Comparison of ENCODE assay signal across 20 cellular contexts in the genomic region with DNA sequence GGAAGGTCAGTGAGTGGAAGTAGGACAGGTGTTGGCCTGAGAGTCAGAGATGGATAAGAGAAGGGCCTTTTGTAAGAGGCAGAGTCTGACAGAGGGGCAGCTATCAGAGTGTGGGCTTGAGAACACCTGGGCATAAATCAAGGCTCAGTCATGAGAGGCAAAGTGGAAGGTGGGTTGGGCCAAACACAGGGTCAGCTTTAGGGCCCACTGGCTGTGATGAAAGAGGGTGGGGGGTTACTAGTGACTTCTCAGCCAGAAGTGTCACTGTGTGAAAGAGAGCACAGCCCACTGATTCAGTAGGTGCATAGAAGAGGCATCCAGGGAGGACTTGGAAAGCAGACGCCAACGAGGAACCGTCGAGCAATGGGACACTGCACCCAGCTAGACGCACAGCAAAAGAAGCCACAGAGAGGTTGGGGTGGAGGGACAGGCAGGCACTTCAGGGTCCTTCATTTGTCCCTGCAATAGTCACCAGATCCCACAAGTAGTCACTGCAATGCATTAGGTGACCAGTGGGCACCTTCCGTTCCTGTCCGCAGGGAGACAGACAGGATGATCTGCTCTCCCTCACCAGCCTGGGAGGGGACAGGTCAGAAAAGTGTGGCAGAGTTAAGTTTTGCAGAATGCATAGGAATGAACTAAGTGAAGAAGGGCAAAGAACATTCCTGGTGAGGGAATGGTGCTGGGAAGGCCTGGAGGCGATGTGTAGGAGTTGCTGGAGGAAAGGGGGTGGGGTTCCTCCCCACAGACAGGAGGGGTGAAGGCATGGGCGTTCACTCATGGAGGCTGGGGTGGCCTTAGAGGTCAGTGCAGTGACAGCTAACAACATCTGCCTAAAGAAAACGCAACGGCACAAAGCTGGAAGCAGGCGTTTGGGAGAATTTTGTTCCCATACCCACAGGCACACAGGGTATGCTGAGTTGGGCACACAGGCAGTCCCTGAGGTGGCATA. TPM values are rescaled to one million over a fixed set of nuclear protein-coding genes. Genes with fewer than 3 reads are reported as not detected.
DNase-seq lines count a peak whose midpoint lies in the region; ATAC-seq and TF ChIP-seq lines count a peak whose summit lies in the region.
"Had no signal": no experiment of that assay in that cellular context is flagged by ENCODE, and none has a peak within 500 bp of the region (broad histone marks: within the 10 kb centered on the region; RNA-seq: fewer than 3 reads in every experiment).

No MANE protein-coding gene starts in this region.

- no peak overlapping the region for H3K9ac ChIP-seq in PC-3 (ENCODE audit: low read length)

- no peaks in the 10 kb centered on the region for H3K79me2 ChIP-seq in PC-3 (ENCODE audit: low read length)

- peak overlapping the region; percentile 59 for H3K27ac Mint-ChIP-seq in activated naive CD4-positive, alpha-beta T cell treated with anti-CD3 and anti-CD28 coated beads, Interleukin-2, amount 50 U/mL, for 24 hours
- no peak overlapping the region for H3K27ac Mint-ChIP-seq in activated naive CD4-positive, alpha-beta T cell treated with anti-CD3 and anti-CD28 coated beads for 36 hours
- no peak overlapping the region for H3K27ac Mint-ChIP-seq in glutamatergic neuron (ENCODE audit: unreplicated experiment)
- H3K27ac Mint-ChIP-seq in stimulated activated effector memory CD8-positive, alpha-beta T cell treated with anti-CD3 and anti-CD28 coated beads, Interleukin-12 subunit alpha, Interleukin-12 subunit beta, amount 100 ng/mL, for 72 hours: peak overlapping the region; percentile 41
- H3K27ac Mint-ChIP-seq: activated naive CD8-positive, alpha-beta T cell treated with anti-CD3 and anti-CD28 coated beads, Interleukin-2, amount 10 ng/mL, durations not matched to agents 7 days and 5 days had no signal

- no peak for DNase-seq in activated naive CD4-positive, alpha-beta T cell treated with anti-CD3 and anti-CD28 coated beads for 36 hours
- DNase-seq in PC-3: no peak
- DNase-seq in glutamatergic neuron: peak; percentile 2
- DNase-seq in stimulated activated effector memory CD8-positive, alpha-beta T cell treated with anti-CD3 and anti-CD28 coated beads, Interleukin-12 subunit alpha, Interleukin-12 subunit beta, amount 100 ng/mL, for 72 hours (ENCODE audit: low spot score in 2 of 2): no peak
- DNase-seq: activated CD4-positive, alpha-beta T cell treated with anti-CD3 and anti-CD28 coated beads for 1 hour; activated naive CD8-positive, alpha-beta T cell treated with anti-CD3 and anti-CD28 coated beads, Interleukin-2, amount 10 ng/mL, durations not matched to agents 7 days and 5 days; central memory CD4-positive, alpha-beta T cell; COR-L47; dermis blood vessel endothelial cell; DND-41; KBM-7; NCI-H2171; NCI-H524 treated with DMSO at 0.1 percent for 48 hours; small intestine; stimulated activated CD4-positive, alpha-beta T cell treated with anti-CD3 and anti-CD28 coated beads, Interleukin-2, amount 100 ng/mL, for 24 hours; upper lobe of left lung had no signal

- H3K9me3 Mint-ChIP-seq in activated naive CD4-positive, alpha-beta T cell treated with anti-CD3 and anti-CD28 coated beads, Interleukin-2, amount 50 U/mL, for 24 hours: no peaks in the 10 kb centered on the region
- H3K9me3 Mint-ChIP-seq in activated naive CD4-positive, alpha-beta T cell treated with anti-CD3 and anti-CD28 coated beads for 36 hours: no peaks in the 10 kb centered on the region
- no peaks in the 10 kb centered on the region for H3K9me3 Mint-ChIP-seq in glutamatergic neuron (ENCODE audit: unreplicated experiment)
- H3K9me3 Mint-ChIP-seq in stimulated activated effector memory CD8-positive, alpha-beta T cell treated with anti-CD3 and anti-CD28 coated beads, Interleukin-12 subunit alpha, Interleukin-12 subunit beta, amount 100 ng/mL, for 72 hours: no peaks in the 10 kb centered on the region
- H3K9me3 Mint-ChIP-seq: activated naive CD8-positive, alpha-beta T cell treated with anti-CD3 and anti-CD28 coated beads, Interleukin-2, amount 10 ng/mL, durations not matched to agents 7 days and 5 days had no signal

- no peaks in the 10 kb centered on the region for H4K20me1 ChIP-seq in PC-3 (ENCODE audit: low read length)

- no peak overlapping the region for H2AFZ ChIP-seq in PC-3 (ENCODE audit: low read length)

- no TSS peak for BruUV-seq in PC-3 (replicated peaks; lab: Mats Ljungman, UMichigan)

- no peaks in the 10 kb centered on the region for H3K9me2 ChIP-seq in PC-3 (replicated peaks; ENCODE audit: low read length)

- H3K36me3 ChIP-seq in PC-3 (ENCODE audit: low read depth, low read length): peaks cover 12% of the 10 kb centered on the region; the same call in 1 of the 2 replicates

- peak overlapping the region; percentile 80 for H3K27ac ChIP-seq in PC-3 (ENCODE audit: low read length)
- H3K27ac ChIP-seq: upper lobe of left lung had no signal

- peaks cover 33% of the 10 kb centered on the region for H3K4me1 ChIP-seq in PC-3 (ENCODE audit: insufficient read depth, low read length)

- peaks cover 2% of the 10 kb centered on the region for H3F3A ChIP-seq in PC-3 (ENCODE audit: low read length, unreplicated experiment)

- H3K4me3 Mint-ChIP-seq in activated naive CD4-positive, alpha-beta T cell treated with anti-CD3 and anti-CD28 coated beads, Interleukin-2, amount 50 U/mL, for 24 hours: no peak overlapping the region
- no peak overlapping the region for H3K4me3 Mint-ChIP-seq in activated naive CD4-positive, alpha-beta T cell treated with anti-CD3 and anti-CD28 coated beads for 36 hours
- H3K4me3 Mint-ChIP-seq in glutamatergic neuron (ENCODE audit: unreplicated experiment): no peak overlapping the region
- no peak overlapping the region for H3K4me3 Mint-ChIP-seq in stimulated activated effector memory CD8-positive, alpha-beta T cell treated with anti-CD3 and anti-CD28 coated beads, Interleukin-12 subunit alpha, Interleukin-12 subunit beta, amount 100 ng/mL, for 72 hours
- H3K4me3 Mint-ChIP-seq: activated naive CD8-positive, alpha-beta T cell treated with anti-CD3 and anti-CD28 coated beads, Interleukin-2, amount 10 ng/mL, durations not matched to agents 7 days and 5 days had no signal

- H3K4me3 ChIP-seq in PC-3 (ENCODE audit: low read length): no peak overlapping the region
- H3K4me3 ChIP-seq: upper lobe of left lung had no signal

- POLR2A ChIA-PET in PC-3 (lab: Charles Lee; ENCODE audit: unreplicated experiment): no interaction called here

- H3K4me2 ChIP-seq in PC-3 (ENCODE audit: low read length): peak overlapping the region; percentile 66

- H3K27me3 Mint-ChIP-seq in activated naive CD4-positive, alpha-beta T cell treated with anti-CD3 and anti-CD28 coated beads, Interleukin-2, amount 50 U/mL, for 24 hours: no peaks in the 10 kb centered on the region
- H3K27me3 Mint-ChIP-seq in activated naive CD4-positive, alpha-beta T cell treated with anti-CD3 and anti-CD28 coated beads for 36 hours (ENCODE audit: low read depth): no peaks in the 10 kb centered on the region
- peaks cover 4% of the 10 kb centered on the region for H3K27me3 Mint-ChIP-seq in glutamatergic neuron (ENCODE audit: unreplicated experiment)
- H3K27me3 Mint-ChIP-seq: activated naive CD8-positive, alpha-beta T cell treated with anti-CD3 and anti-CD28 coated beads, Interleukin-2, amount 10 ng/mL, durations not matched to agents 7 days and 5 days had no signal

- H3K9me3 ChIP-seq in PC-3 (ENCODE audit: low read length): no peaks in the 10 kb centered on the region
- H3K9me3 ChIP-seq: upper lobe of left lung had no signal

- ATAC-seq in PC-3 (no peak), GM21367 (IDR thresholded peaks at IDR 0.05; ENCODE audit: unreplicated experiment) (no peak), HG03378 (IDR thresholded peaks at IDR 0.05; ENCODE audit: unreplicated experiment) (no peak), HG03442 (IDR thresholded peaks at IDR 0.05; ENCODE audit: unreplicated experiment) (no peak)
- ATAC-seq in stimulated activated effector memory CD8-positive, alpha-beta T cell treated with anti-CD3 and anti-CD28 coated beads, Interleukin-12 subunit alpha, Interleukin-12 subunit beta, amount 100 ng/mL, for 72 hours: no peak

- intact Hi-C loops in activated naive CD4-positive, alpha-beta T cell treated with anti-CD3 and anti-CD28 coated beads for 36 hours (cut with micrococcal nuclease): no loop called here
- intact Hi-C loops in PC-3 (cut with micrococcal nuclease): loop anchor here (10.0 kb wide), 1 partner anchor 98 kb away; no protein-coding TSS in a partner anchor

- no peaks in the 10 kb centered on the region for H3K27me3 ChIP-seq in PC-3 (ENCODE audit: low read length)
- H3K27me3 ChIP-seq: upper lobe of left lung had no signal

- H3K4me1 Mint-ChIP-seq in activated naive CD4-positive, alpha-beta T cell treated with anti-CD3 and anti-CD28 coated beads, Interleukin-2, amount 50 U/mL, for 24 hours: peaks cover 19% of the 10 kb centered on the region
- peaks cover 11% of the 10 kb centered on the region for H3K4me1 Mint-ChIP-seq in activated naive CD4-positive, alpha-beta T cell treated with anti-CD3 and anti-CD28 coated beads for 36 hours (ENCODE audit: low read depth)
- peaks cover 5% of the 10 kb centered on the region for H3K4me1 Mint-ChIP-seq in glutamatergic neuron (ENCODE audit: low read depth, unreplicated experiment)
- peaks cover 37% of the 10 kb centered on the region for H3K4me1 Mint-ChIP-seq in stimulated activated effector memory CD8-positive, alpha-beta T cell treated with anti-CD3 and anti-CD28 coated beads, Interleukin-12 subunit alpha, Interleukin-12 subunit beta, amount 100 ng/mL, for 72 hours

- TF ChIP-seq CTCF in PC-3 (conservative IDR thresholded peaks at IDR 0.05; ENCODE audit: low read depth, low read length) (no peak), glutamatergic neuron (IDR thresholded peaks at IDR 0.05; ENCODE audit: partially characterized antibody, unreplicated experiment) (no peak)

- H3K36me3 Mint-ChIP-seq in activated naive CD4-positive, alpha-beta T cell treated with anti-CD3 and anti-CD28 coated beads, Interleukin-2, amount 50 U/mL, for 24 hours: peaks cover 20% of the 10 kb centered on the region
- peaks cover 18% of the 10 kb centered on the region for H3K36me3 Mint-ChIP-seq in activated naive CD4-positive, alpha-beta T cell treated with anti-CD3 and anti-CD28 coated beads for 36 hours (ENCODE audit: low read depth)
- peaks cover 7% of the 10 kb centered on the region for H3K36me3 Mint-ChIP-seq in glutamatergic neuron (ENCODE audit: unreplicated experiment)
- peaks cover 5% of the 10 kb centered on the region for H3K36me3 Mint-ChIP-seq in stimulated activated effector memory CD8-positive, alpha-beta T cell treated with anti-CD3 and anti-CD28 coated beads, Interleukin-12 subunit alpha, Interleukin-12 subunit beta, amount 100 ng/mL, for 72 hours

- CTCF ChIA-PET in activated naive CD4-positive, alpha-beta T cell treated with anti-CD3 and anti-CD28 coated beads for 36 hours (lab: Charles Lee): no interaction called here
- CTCF ChIA-PET in PC-3 (lab: Charles Lee): no interaction called here

RNA-seq across cellular contexts. Expression of gene MESD, which starts 36.3 kb away (rescaled TPM):
- 10 to 100 TPM; 12.5 to 15.1 TPM for total RNA-seq in activated naive CD4-positive, alpha-beta T cell treated with anti-CD3 and anti-CD28 coated beads for 36 hours
- 21.1 and 21.2 TPM in 2 replicates for total RNA-seq in PC-3 (2014; rRNA removed)
- 21.9 TPM for total RNA-seq in glutamatergic neuron (ENCODE audit: unreplicated experiment)

RNA-seq across cellular contexts. Expression of gene TLNRD1, which starts 47.4 kb away (rescaled TPM):
- total RNA-seq in activated naive CD4-positive, alpha-beta T cell treated with anti-CD3 and anti-CD28 coated beads for 36 hours: 10 to 100 TPM; 15.9 to 16.6 TPM
- total RNA-seq in PC-3 (2014; rRNA removed) (17.8 and 29.9 TPM in 2 replicates), glutamatergic neuron (ENCODE audit: unreplicated experiment) (35.5 TPM)

Comparison
In these comparisons a context has a peak if more than half of its experiments do, and no peak if none do; other contexts are left out.
1. H3K27ac Mint-ChIP-seq: peak in activated naive CD4-positive, alpha-beta T cell treated with anti-CD3 and anti-CD28 coated beads, Interleukin-2, amount 50 U/mL, for 24 hours (single experiment) and stimulated activated effector memory CD8-positive, alpha-beta T cell treated with anti-CD3 and anti-CD28 coated beads, Interleukin-12 subunit alpha, Interleukin-12 subunit beta, amount 100 ng/mL, for 72 hours (single experiment); none in activated naive CD4-positive, alpha-beta T cell treated with anti-CD3 and anti-CD28 coated beads for 36 hours (single experiment) and glutamatergic neuron (single experiment).